In the genomic region with DNA sequence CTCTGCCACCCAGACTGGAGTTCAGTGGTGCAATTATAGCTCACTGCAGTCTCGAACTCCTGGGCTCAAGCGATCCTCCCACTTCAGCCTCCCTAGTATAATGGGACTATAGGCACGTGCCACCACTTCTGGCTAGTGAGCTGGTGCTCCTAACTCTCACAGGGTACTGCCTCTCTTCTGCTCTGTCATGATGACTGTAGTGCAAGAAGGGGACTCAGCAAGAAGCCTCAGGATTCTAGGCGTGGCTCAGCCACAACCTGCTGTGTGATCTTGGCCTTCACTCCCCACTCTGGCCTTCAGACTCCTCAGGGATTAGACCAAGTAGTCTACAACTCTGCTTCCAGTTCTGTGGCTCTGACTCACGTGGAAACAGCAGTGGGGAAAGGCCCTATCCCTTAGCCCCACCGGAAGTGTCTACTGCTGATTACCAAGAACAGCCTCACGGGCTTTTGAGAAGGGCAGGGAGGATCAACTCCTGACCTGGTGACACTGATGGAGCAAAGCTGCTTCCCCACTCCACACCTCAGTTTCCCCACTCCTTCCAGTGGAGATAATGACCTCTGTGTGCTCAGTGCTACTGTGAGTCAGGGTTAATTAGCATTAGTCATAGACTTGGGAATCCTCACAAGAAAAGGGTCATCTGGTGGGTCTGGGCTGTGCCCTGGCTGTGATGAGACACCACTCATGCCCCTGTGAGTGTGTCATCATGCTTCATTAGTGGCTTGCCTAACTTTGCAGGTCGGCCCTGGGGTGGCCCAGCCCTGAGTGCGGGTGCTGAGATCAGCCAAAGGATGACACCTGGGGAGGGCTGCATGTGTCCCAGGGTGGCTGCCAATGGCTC, we compare ENCODE assay signal across 8 cellular contexts. TPM values are rescaled to one million over a fixed set of nuclear protein-coding genes. Genes with fewer than 3 reads are reported as not detected.
DNase-seq lines count a peak whose midpoint lies in the region; ATAC-seq and TF ChIP-seq lines count a peak whose summit lies in the region.

No MANE protein-coding gene starts in this region.

- H3K4me1 ChIP-seq in skeletal muscle satellite cell (ENCODE audit: control insufficient read depth, insufficient read depth, low read length): peaks cover 21% of the 10 kb centered on the region

- peak overlapping the region; percentile 46 for H3K9ac ChIP-seq in skeletal muscle satellite cell (ENCODE audit: low read depth, low read length)

- DNase-seq in activated effector memory CD4-positive, alpha-beta T cell treated with Interleukin-2 at 50 U/mL for 16 hours: peak; percentile 2
- DNase-seq in activated effector memory CD4-positive, alpha-beta T cell treated with anti-CD3 and anti-CD28 coated beads, Interleukin-2, amount 50 U/mL, for 16 hours: no peak
- no peak for DNase-seq in NCI-H2081 (lab: John Stamatoyannopoulos, UW)
- DNase-seq in SK-N-DZ (ENCODE audit: low spot score): no peak

- ATAC-seq in HG02943 (IDR thresholded peaks at IDR 0.05; ENCODE audit: low read depth, unreplicated experiment) (peak; percentile 17), SK-N-SH treated with all-trans-retinoic acid at 6 μM for 48 hours (peak; percentile 79), esophagus mucosa (peak; percentile 83)

- H3K4me2 ChIP-seq in skeletal muscle satellite cell (ENCODE audit: low read length): peak overlapping the region; percentile 30

- no peaks in the 10 kb centered on the region for H3K9me3 ChIP-seq in skeletal muscle satellite cell (replicated peaks; ENCODE audit: low read length)

- no peaks in the 10 kb centered on the region for H3K27me3 ChIP-seq in skeletal muscle satellite cell (ENCODE audit: control insufficient read depth, insufficient read depth, low read length)

- no peak overlapping the region for H3K4me3 ChIP-seq in skeletal muscle satellite cell (ENCODE audit: low read length)

- H3K36me3 ChIP-seq in skeletal muscle satellite cell (ENCODE audit: insufficient read depth, low read length): no peaks in the 10 kb centered on the region

TF ChIP-seq in SK-N-SH treated with all-trans-retinoic acid at 6 μM for 48 hours, 23 proteins besides CTCF, POLR2A, EP300 and RAD21:
- TF ChIP-seq CSDC2 (CRISPR knock-in tag; IDR thresholded peaks at IDR 0.05): peak; percentile 92; the same call in 1 of the 2 replicates
- TF ChIP-seq ISL1 (CRISPR knock-in tag; IDR thresholded peaks at IDR 0.05): peak; percentile 80
- peak; percentile 91 for TF ChIP-seq ZFP3 (CRISPR knock-in tag; IDR thresholded peaks at IDR 0.05)
- TF ChIP-seq, protein P1, sequence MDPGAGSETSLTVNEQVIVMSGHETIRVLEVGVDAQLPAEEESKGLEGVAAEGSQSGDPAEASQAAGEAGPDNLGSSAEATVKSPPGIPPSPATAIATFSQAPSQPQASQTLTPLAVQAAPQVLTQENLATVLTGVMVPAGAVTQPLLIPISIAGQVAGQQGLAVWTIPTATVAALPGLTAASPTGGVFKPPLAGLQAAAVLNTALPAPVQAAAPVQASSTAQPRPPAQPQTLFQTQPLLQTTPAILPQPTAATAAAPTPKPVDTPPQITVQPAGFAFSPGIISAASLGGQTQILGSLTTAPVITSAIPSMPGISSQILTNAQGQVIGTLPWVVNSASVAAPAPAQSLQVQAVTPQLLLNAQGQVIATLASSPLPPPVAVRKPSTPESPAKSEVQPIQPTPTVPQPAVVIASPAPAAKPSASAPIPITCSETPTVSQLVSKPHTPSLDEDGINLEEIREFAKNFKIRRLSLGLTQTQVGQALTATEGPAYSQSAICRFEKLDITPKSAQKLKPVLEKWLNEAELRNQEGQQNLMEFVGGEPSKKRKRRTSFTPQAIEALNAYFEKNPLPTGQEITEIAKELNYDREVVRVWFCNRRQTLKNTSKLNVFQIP (CRISPR knock-in tag; IDR thresholded peaks at IDR 0.05; ENCODE audit: borderline replicate concordance, low read depth): peak; percentile 43; the same call in 1 of the 2 replicates
- TF ChIP-seq SNAI2 (CRISPR knock-in tag; IDR thresholded peaks at IDR 0.05): 0 out of 2 replicates have a peak, but pooled peaks have one; percentile 67
- TF ChIP-seq, protein P2, sequence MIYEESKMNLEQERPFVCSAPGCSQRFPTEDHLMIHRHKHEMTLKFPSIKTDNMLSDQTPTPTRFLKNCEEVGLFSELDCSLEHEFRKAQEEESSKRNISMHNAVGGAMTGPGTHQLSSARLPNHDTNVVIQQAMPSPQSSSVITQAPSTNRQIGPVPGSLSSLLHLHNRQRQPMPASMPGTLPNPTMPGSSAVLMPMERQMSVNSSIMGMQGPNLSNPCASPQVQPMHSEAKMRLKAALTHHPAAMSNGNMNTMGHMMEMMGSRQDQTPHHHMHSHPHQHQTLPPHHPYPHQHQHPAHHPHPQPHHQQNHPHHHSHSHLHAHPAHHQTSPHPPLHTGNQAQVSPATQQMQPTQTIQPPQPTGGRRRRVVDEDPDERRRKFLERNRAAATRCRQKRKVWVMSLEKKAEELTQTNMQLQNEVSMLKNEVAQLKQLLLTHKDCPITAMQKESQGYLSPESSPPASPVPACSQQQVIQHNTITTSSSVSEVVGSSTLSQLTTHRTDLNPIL (CRISPR knock-in tag; IDR thresholded peaks at IDR 0.05; ENCODE audit: low read depth): peak; percentile 52
- TF ChIP-seq RARB (CRISPR knock-in tag; IDR thresholded peaks at IDR 0.05): no peak
- TF ChIP-seq GLIS3 (CRISPR knock-in tag; IDR thresholded peaks at IDR 0.05): 0 out of 2 replicates have a peak, but pooled peaks have one; percentile 48
- TF ChIP-seq ZC3H10 (CRISPR knock-in tag; IDR thresholded peaks at IDR 0.05): no peak; the same call in 1 of the 2 replicates
- peak; percentile 50; the same call in 1 of the 2 replicates for TF ChIP-seq ZFP30 (CRISPR knock-in tag; IDR thresholded peaks at IDR 0.05)
- TF ChIP-seq, protein P3, sequence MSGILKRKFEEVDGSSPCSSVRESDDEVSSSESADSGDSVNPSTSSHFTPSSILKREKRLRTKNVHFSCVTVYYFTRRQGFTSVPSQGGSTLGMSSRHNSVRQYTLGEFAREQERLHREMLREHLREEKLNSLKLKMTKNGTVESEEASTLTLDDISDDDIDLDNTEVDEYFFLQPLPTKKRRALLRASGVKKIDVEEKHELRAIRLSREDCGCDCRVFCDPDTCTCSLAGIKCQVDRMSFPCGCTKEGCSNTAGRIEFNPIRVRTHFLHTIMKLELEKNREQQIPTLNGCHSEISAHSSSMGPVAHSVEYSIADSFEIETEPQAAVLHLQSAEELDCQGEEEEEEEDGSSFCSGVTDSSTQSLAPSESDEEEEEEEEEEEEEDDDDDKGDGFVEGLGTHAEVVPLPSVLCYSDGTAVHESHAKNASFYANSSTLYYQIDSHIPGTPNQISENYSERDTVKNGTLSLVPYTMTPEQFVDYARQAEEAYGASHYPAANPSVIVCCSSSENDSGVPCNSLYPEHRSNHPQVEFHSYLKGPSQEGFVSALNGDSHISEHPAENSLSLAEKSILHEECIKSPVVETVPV (CRISPR knock-in tag; IDR thresholded peaks at IDR 0.05): no peak
- TF ChIP-seq, protein P4, sequence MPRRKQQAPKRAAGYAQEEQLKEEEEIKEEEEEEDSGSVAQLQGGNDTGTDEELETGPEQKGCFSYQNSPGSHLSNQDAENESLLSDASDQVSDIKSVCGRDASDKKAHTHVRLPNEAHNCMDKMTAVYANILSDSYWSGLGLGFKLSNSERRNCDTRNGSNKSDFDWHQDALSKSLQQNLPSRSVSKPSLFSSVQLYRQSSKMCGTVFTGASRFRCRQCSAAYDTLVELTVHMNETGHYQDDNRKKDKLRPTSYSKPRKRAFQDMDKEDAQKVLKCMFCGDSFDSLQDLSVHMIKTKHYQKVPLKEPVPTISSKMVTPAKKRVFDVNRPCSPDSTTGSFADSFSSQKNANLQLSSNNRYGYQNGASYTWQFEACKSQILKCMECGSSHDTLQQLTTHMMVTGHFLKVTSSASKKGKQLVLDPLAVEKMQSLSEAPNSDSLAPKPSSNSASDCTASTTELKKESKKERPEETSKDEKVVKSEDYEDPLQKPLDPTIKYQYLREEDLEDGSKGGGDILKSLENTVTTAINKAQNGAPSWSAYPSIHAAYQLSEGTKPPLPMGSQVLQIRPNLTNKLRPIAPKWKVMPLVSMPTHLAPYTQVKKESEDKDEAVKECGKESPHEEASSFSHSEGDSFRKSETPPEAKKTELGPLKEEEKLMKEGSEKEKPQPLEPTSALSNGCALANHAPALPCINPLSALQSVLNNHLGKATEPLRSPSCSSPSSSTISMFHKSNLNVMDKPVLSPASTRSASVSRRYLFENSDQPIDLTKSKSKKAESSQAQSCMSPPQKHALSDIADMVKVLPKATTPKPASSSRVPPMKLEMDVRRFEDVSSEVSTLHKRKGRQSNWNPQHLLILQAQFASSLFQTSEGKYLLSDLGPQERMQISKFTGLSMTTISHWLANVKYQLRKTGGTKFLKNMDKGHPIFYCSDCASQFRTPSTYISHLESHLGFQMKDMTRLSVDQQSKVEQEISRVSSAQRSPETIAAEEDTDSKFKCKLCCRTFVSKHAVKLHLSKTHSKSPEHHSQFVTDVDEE (CRISPR knock-in tag; IDR thresholded peaks at IDR 0.05): peak; percentile 57; the same call in 1 of the 2 replicates
- TF ChIP-seq, protein P5, sequence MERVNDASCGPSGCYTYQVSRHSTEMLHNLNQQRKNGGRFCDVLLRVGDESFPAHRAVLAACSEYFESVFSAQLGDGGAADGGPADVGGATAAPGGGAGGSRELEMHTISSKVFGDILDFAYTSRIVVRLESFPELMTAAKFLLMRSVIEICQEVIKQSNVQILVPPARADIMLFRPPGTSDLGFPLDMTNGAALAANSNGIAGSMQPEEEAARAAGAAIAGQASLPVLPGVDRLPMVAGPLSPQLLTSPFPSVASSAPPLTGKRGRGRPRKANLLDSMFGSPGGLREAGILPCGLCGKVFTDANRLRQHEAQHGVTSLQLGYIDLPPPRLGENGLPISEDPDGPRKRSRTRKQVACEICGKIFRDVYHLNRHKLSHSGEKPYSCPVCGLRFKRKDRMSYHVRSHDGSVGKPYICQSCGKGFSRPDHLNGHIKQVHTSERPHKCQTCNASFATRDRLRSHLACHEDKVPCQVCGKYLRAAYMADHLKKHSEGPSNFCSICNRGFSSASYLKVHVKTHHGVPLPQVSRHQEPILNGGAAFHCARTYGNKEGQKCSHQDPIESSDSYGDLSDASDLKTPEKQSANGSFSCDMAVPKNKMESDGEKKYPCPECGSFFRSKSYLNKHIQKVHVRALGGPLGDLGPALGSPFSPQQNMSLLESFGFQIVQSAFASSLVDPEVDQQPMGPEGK (CRISPR knock-in tag; IDR thresholded peaks at IDR 0.05; ENCODE audit: borderline replicate concordance): peak; percentile 14; the same call in 1 of the 2 replicates

RNA-seq across cellular contexts. Expression of a gene that starts 41.1 kb away (rescaled TPM):
- 8.5 TPM for total RNA-seq in esophagus mucosa
- total RNA-seq in skeletal muscle satellite cell (2012; rRNA removed): 12.2 and 13.4 TPM in 2 replicates
- polyA plus RNA-seq in SK-N-DZ (2014; cell fraction: cytosol; rRNA removed): 48.3 and 57.5 TPM in 2 replicates
- polyA plus RNA-seq in SK-N-DZ (2014; cell fraction: nucleus; rRNA removed): 33.0 and 33.9 TPM in 2 replicates

RNA-seq across cellular contexts. Expression of a gene that starts 57.3 kb away (rescaled TPM):
- 98.3 TPM for total RNA-seq in esophagus mucosa
- total RNA-seq in skeletal muscle satellite cell (2012; rRNA removed): 33.0 and 34.2 TPM in 2 replicates
- polyA plus RNA-seq in SK-N-DZ (2014; cell fraction: cytosol; rRNA removed): 15.9 and 17.9 TPM in 2 replicates
- 10.5 and 12.6 TPM in 2 replicates for polyA plus RNA-seq in SK-N-DZ (2014; cell fraction: nucleus; rRNA removed)

Comparison
In these comparisons a context has a peak if more than half of its experiments do, and no peak if none do; other contexts are left out.
1. ATAC-seq: peak in every context shown above with its lines; median percentile 83 in esophagus mucosa; 79 in SK-N-SH treated with all-trans-retinoic acid at 6 μM for 48 hours; 17 in HG02943.